In genomic region chr6:166382933-166383816, GRCh38 we compare ENCODE assay signal across 8 cellular contexts. TPM values are rescaled to one million over a fixed set of nuclear protein-coding genes. Genes with fewer than 3 reads are reported as not detected.
A peak's percentile ranks its signal among the peaks of the same experiment; 100 is the strongest.
DNase-seq lines count a peak whose midpoint lies in the region; ATAC-seq and TF ChIP-seq lines count a peak whose summit lies in the region.

TSS of gene MPC1 (minus strand) at chr6:166382940. CDS start at chr6:166382876, 64 bp downstream.

- peak; percentile 99 for DNase-seq in CD1c-positive myeloid dendritic cell (ENCODE audit: extremely low spot score)
- DNase-seq in NCI-H774 (lab: John Stamatoyannopoulos, UW), result peak; percentile 100
- DNase-seq in activated CD4-positive, alpha-beta T cell treated with anti-CD3 and anti-CD28 coated beads, Interleukin-2, amount 50 U/mL, for 4 hours, result peak; percentile 87 to 90
- peak; percentile 96 to 99 for DNase-seq in left lung
- peak; percentile 90 for DNase-seq in stimulated activated CD4-positive, alpha-beta T cell treated with anti-CD3 and anti-CD28 coated beads, Interleukin-2, amount 100 ng/mL, for 4 hours (ENCODE audit: low read depth)

- H3K9me3 Mint-ChIP-seq in dendritic cell treated with granulocyte-macrophage colony-stimulating factor and Interleukin-4, amounts not matched to agents 40 ng/mL and 50 ng/mL, for 4 days, result no peaks in the 10 kb centered on the region

- peak within 1 kb of the TSS; percentile 92 for H3K4me3 ChIP-seq in left lung

- no peaks in the 10 kb centered on the region for H3K27me3 ChIP-seq in left lung

- intact Hi-C loops in dendritic cell treated with granulocyte-macrophage colony-stimulating factor and Interleukin-4, amounts not matched to agents 40 ng/mL and 50 ng/mL, for 4 days (cut with micrococcal nuclease), result loop anchor here (1.0 kb wide), 1 partner anchor 124 kb away; no protein-coding TSS in a partner anchor
- intact Hi-C loops in left lung (cut with DNase I), result no loop called here

- H3K9me3 ChIP-seq in left lung, result no peaks in the 10 kb centered on the region

- H3K27ac Mint-ChIP-seq in dendritic cell treated with granulocyte-macrophage colony-stimulating factor and Interleukin-4, amounts not matched to agents 40 ng/mL and 50 ng/mL, for 4 days, result peak within 1 kb of the TSS; percentile 92

- peak within 1 kb of the TSS; percentile 89 to 91 for H3K27ac ChIP-seq in left lung

- H3K4me1 Mint-ChIP-seq in dendritic cell treated with granulocyte-macrophage colony-stimulating factor and Interleukin-4, amounts not matched to agents 40 ng/mL and 50 ng/mL, for 4 days (ENCODE audit: low read depth), result peaks cover 11% of the 10 kb centered on the region

- no peaks in the 10 kb centered on the region for H3K36me3 ChIP-seq in left lung

- TF ChIP-seq CTCF in left lung (IDR thresholded peaks at IDR 0.05), result no peak

- H3K27me3 Mint-ChIP-seq in dendritic cell treated with granulocyte-macrophage colony-stimulating factor and Interleukin-4, amounts not matched to agents 40 ng/mL and 50 ng/mL, for 4 days, result no peaks in the 10 kb centered on the region

- peaks cover 9% of the 10 kb centered on the region for H3K36me3 Mint-ChIP-seq in dendritic cell treated with granulocyte-macrophage colony-stimulating factor and Interleukin-4, amounts not matched to agents 40 ng/mL and 50 ng/mL, for 4 days (ENCODE audit: low read depth)

- ATAC-seq in GM19438 (IDR thresholded peaks at IDR 0.05; ENCODE audit: low read depth, unreplicated experiment), result peak; percentile 81
- ATAC-seq in HG03571 (IDR thresholded peaks at IDR 0.05; ENCODE audit: unreplicated experiment), result peak; percentile 90
- peak; percentile 94 for ATAC-seq in left lung

- H3K4me3 Mint-ChIP-seq in dendritic cell treated with granulocyte-macrophage colony-stimulating factor and Interleukin-4, amounts not matched to agents 40 ng/mL and 50 ng/mL, for 4 days, result peak within 1 kb of the TSS; percentile 96

- peaks cover 7 to 17% of the 10 kb centered on the region in 2 donors for H3K4me1 ChIP-seq in left lung

RNA-seq across cellular contexts. Expression of gene MPC1, which starts in this region (rescaled TPM):
- total RNA-seq in left lung, result 10 to 100 TPM; 51.4 to 56.7 TPM

Comparison
In these comparisons a context has a peak if more than half of its experiments do, and no peak if none do; other contexts are left out.
1. Peak in every context shown above with its lines: DNase-seq, ATAC-seq, H3K4me3 ChIP-seq and H3K27ac ChIP-seq.